20 cellular contexts compared by ENCODE assay signal in genomic region chr17:47994714-47995113, GRCh38. TPM values are rescaled to one million over a fixed set of nuclear protein-coding genes. Genes with fewer than 3 reads are reported as not detected.
DNase-seq lines count a peak whose midpoint lies in the region; ATAC-seq, FAIRE-seq and TF ChIP-seq lines count a peak whose summit lies in the region.
"Had no signal": no experiment of that assay in that cellular context is flagged by ENCODE, and none has a peak within 500 bp of the region (broad histone marks: within the 10 kb centered on the region; RNA-seq: fewer than 3 reads in every experiment).

No MANE protein-coding gene starts in this region.

- H3K4me1 ChIP-seq in H1 (replicated peaks in 1 of 4; ENCODE audit: control insufficient read depth in 3 of 4, insufficient read depth in 4 of 4, low read length in 3 of 4), result peaks cover 14 to 31% (median 23%) of the 10 kb centered on the region in 4 experiments

- H3K4me3 ChIP-seq in H1 (ENCODE audit: extremely low read depth in 1 of 4, insufficient read depth in 2 of 4, low read depth in 3 of 4, low read length in 4 of 4), result no peak overlapping the region
- H3K4me3 ChIP-seq: GM12878, MG63, SJSA1 had no signal

- H3K36me3 Mint-ChIP-seq in neural crest cell (ENCODE audit: low read depth), result peaks cover 1% of the 10 kb centered on the region
- no peaks in the 10 kb centered on the region for H3K36me3 Mint-ChIP-seq in activated T-cell treated with anti-CD3 and anti-CD28 coated beads, Interleukin-2, amount 50 U/mL, for 24 hours (ENCODE audit: low read depth)
- H3K36me3 Mint-ChIP-seq: CD4-positive, alpha-beta memory T cell had no signal

- POLR2A ChIA-PET in H1 (lab: Charles Lee; ENCODE audit: partially characterized antibody), result interaction anchor here (0.9 to 3.1 kb wide), 11 partner anchors 8 to 61 kb away, joined by 3 to 12 read pairs (median 5); partner anchors contain the start of gene CDK5RAP3

- 87% methylated on average over 4 of the region's 4 CpGs; no CpG with 5 or more reads in 1 of the 2 experiments for WGBS in H1 (ENCODE audit: extremely low coverage in 1 of 2, insufficient coverage in 1 of 2, insufficient read length in 1 of 2, insufficient replicate concordance in 2 of 2, low coverage in 1 of 2, low lambda C conversion rate in 2 of 2, missing lambda C conversion rate in 1 of 2), 2 experiments

- H3K36me3 ChIP-seq in H1 (ENCODE audit: control insufficient read depth in 2 of 4, insufficient read depth in 4 of 4, low read length in 3 of 4), result no peaks in the 10 kb centered on the region
- H3K36me3 ChIP-seq: MG63, SJSA1 had no signal

- H2BK12ac ChIP-seq in H1 (ENCODE audit: low read depth, low read length), result peak overlapping the region; percentile 85; the same call in 1 of the 2 replicates

- H2BK15ac ChIP-seq in H1 (ENCODE audit: low read length), result peak overlapping the region; percentile 83; the same call in 1 of the 2 replicates

- peak overlapping the region; percentile 81 for H3K18ac ChIP-seq in H1 (ENCODE audit: extremely low read depth, low read length)

- H3K27ac ChIP-seq in H1 (ENCODE audit: low read depth, low read length), result no peak overlapping the region
- H3K27ac ChIP-seq: SJSA1 had no signal

- H3K9me3 ChIP-seq in H1 (ENCODE audit: insufficient read depth in 2 of 2, low read depth in 1 of 2, low read length in 1 of 2), result no peaks in the 10 kb centered on the region
- H3K9me3 ChIP-seq: MG63, SJSA1 had no signal

- no peak overlapping the region for H3K23ac ChIP-seq in H1 (ENCODE audit: insufficient read length)

- H4K20me1 ChIP-seq in H1 (replicated peaks in 1 of 2; ENCODE audit: control insufficient read depth in 1 of 2, insufficient read depth in 2 of 2, low read length in 2 of 2), result no peaks in the 10 kb centered on the region

- no peak overlapping the region for H4K5ac ChIP-seq in H1 (ENCODE audit: insufficient read length, low read depth, low read length)

- peaks cover 7% of the 10 kb centered on the region for H3K27me3 Mint-ChIP-seq in neural crest cell (ENCODE audit: low read depth)
- H3K27me3 Mint-ChIP-seq in activated T-cell treated with anti-CD3 and anti-CD28 coated beads, Interleukin-2, amount 50 U/mL, for 24 hours, result peaks cover 3% of the 10 kb centered on the region

- DNase-seq in NCI-H82 (lab: John Stamatoyannopoulos, UW) (peak; percentile 52), NCI-H82 treated with DMSO at 0.1 percent for 48 hours (lab: John Stamatoyannopoulos, UW; ENCODE audit: unreplicated experiment) (no peak), H1 (ENCODE audit: low read depth in 1 of 2, low spot score in 2 of 2) (no peak), neural crest cell (ENCODE audit: low read depth, low spot score) (no peak), KG1 (lab: John Stamatoyannopoulos, UW) (no peak), NCI-H1436 treated with DMSO at 0.1 percent for 48 hours (lab: John Stamatoyannopoulos, UW) (no peak)
- DNase-seq in activated T-cell treated with anti-CD3 and anti-CD28 coated beads, Interleukin-2, amount 50 U/mL, for 24 hours, result no peak
- DNase-seq: CD4-positive, alpha-beta memory T cell; GDM1; Karpas-422; MG63; NCI-H1092; NCI-H1694; NCI-H526 treated with DMSO at 0.1 percent for 48 hours had no signal

- H3K27me3 ChIP-seq in H1 (replicated peaks in 1 of 4; ENCODE audit: control insufficient read depth in 3 of 4, extremely low read depth in 1 of 4, insufficient read depth in 3 of 4, low read length in 3 of 4), result no peaks in the 10 kb centered on the region
- H3K27me3 ChIP-seq: MG63 had no signal

- TF ChIP-seq RAD21 in H1 (IDR thresholded peaks at IDR 0.05 in 1 of 2, conservative IDR thresholded peaks at IDR 0.05 in 1 of 2; ENCODE audit: low read depth in 2 of 2, low read length in 2 of 2), result no peak

- no peak overlapping the region for H3K4ac ChIP-seq in H1 (replicated peaks; ENCODE audit: insufficient read length, low read depth, low read length)

- no peak for ATAC-seq in HG03135 (IDR thresholded peaks at IDR 0.05; ENCODE audit: unreplicated experiment)
- ATAC-seq: GM12878 had no signal

- H3K56ac ChIP-seq in H1 (replicated peaks; ENCODE audit: insufficient read length, low read depth, low read length), result no peak overlapping the region

- H3K14ac ChIP-seq in H1 (ENCODE audit: insufficient read length), result no peak overlapping the region

- H3K9me3 Mint-ChIP-seq in neural crest cell, result no peaks in the 10 kb centered on the region
- H3K9me3 Mint-ChIP-seq in activated T-cell treated with anti-CD3 and anti-CD28 coated beads, Interleukin-2, amount 50 U/mL, for 24 hours, result no peaks in the 10 kb centered on the region
- H3K9me3 Mint-ChIP-seq: CD4-positive, alpha-beta memory T cell had no signal

- H2BK20ac ChIP-seq in H1 (ENCODE audit: low read length), result peak overlapping the region; percentile 66; the same call in 1 of the 2 replicates

- no peak overlapping the region for H3K9ac ChIP-seq in H1 (replicated peaks in 1 of 4; ENCODE audit: extremely low read depth in 1 of 4, low read depth in 3 of 4, low read length in 3 of 4)

- H3K23me2 ChIP-seq in H1 (ENCODE audit: low read depth, low read length), result no peaks in the 10 kb centered on the region

- peak overlapping the region; percentile 52 for H2BK120ac ChIP-seq in H1 (replicated peaks; ENCODE audit: low read depth, low read length)

- TF ChIP-seq CTCF in H1 (IDR thresholded peaks at IDR 0.05; ENCODE audit: control extremely low read depth in 1 of 3, insufficient read depth in 1 of 3, low read depth in 1 of 3, low read length in 3 of 3) (no peak), neural crest cell (conservative IDR thresholded peaks at IDR 0.05) (no peak)

- peak overlapping the region; percentile 19; the same call in 1 of the 2 replicates for H2BK5ac ChIP-seq in H1 (ENCODE audit: low read depth, low read length)

- no peak overlapping the region for H2AFZ ChIP-seq in H1 (ENCODE audit: low read length)

- peak overlapping the region; percentile 54 for H4K91ac ChIP-seq in H1 (replicated peaks; ENCODE audit: insufficient read length, low read length)

- no peak for TF ChIP-seq POLR2A in H1 (IDR thresholded peaks at IDR 0.05; ENCODE audit: control extremely low read depth in 1 of 2, low read depth in 2 of 2, low read length in 2 of 2)

- H3K4me3 Mint-ChIP-seq in neural crest cell, result peak overlapping the region; percentile 91
- no peak overlapping the region for H3K4me3 Mint-ChIP-seq in activated T-cell treated with anti-CD3 and anti-CD28 coated beads, Interleukin-2, amount 50 U/mL, for 24 hours
- H3K4me3 Mint-ChIP-seq: CD4-positive, alpha-beta memory T cell had no signal

- CTCF ChIA-PET in H1 (lab: Charles Lee; ENCODE audit: partially characterized antibody), result interaction anchor here (0.6 to 16.0 kb wide), 9 partner anchors 8 to 275 kb away, joined by 3 to 288 read pairs (median 4); no protein-coding TSS in a partner anchor

- H3K4me1 Mint-ChIP-seq in neural crest cell, result peaks cover 84% of the 10 kb centered on the region
- H3K4me1 Mint-ChIP-seq in activated T-cell treated with anti-CD3 and anti-CD28 coated beads, Interleukin-2, amount 50 U/mL, for 24 hours (ENCODE audit: low read depth), result peaks cover 4% of the 10 kb centered on the region

- no peaks in the 10 kb centered on the region for H3K79me2 ChIP-seq in H1 (ENCODE audit: control insufficient read depth in 1 of 2, insufficient read depth in 2 of 2, low read length in 2 of 2)

- no peak for TF ChIP-seq EP300 in H1 (IDR thresholded peaks at IDR 0.05; ENCODE audit: borderline replicate concordance in 1 of 2, low read depth in 2 of 2, low read length in 2 of 2)

- H3K79me1 ChIP-seq in H1 (ENCODE audit: low read depth, low read length), result no peaks in the 10 kb centered on the region

- H3K4me2 ChIP-seq in H1 (ENCODE audit: insufficient read depth in 1 of 2, low read depth in 2 of 2, low read length in 2 of 2), result no peak overlapping the region

- H4K8ac ChIP-seq in H1 (ENCODE audit: extremely low read depth, insufficient read depth, low read length), result 0 out of 2 replicates have a peak overlapping the region, but pooled peaks have one; percentile 9

- peak overlapping the region; percentile 98 for H3K27ac Mint-ChIP-seq in neural crest cell (ENCODE audit: unreplicated experiment)
- no peak overlapping the region for H3K27ac Mint-ChIP-seq in activated T-cell treated with anti-CD3 and anti-CD28 coated beads, Interleukin-2, amount 50 U/mL, for 24 hours
- H3K27ac Mint-ChIP-seq: CD4-positive, alpha-beta memory T cell had no signal

- no peak overlapping the region; the same call in 1 of the 2 replicates for H2AK5ac ChIP-seq in H1 (ENCODE audit: low read depth, low read length)

- no peak for FAIRE-seq in H1 (lab: Jason Lieb, UNC)
- FAIRE-seq: D721Med, GM12878 had no signal

RNA-seq across cellular contexts. Expression of gene CDK5RAP3, which starts 23.8 kb away (rescaled TPM):
- total RNA-seq in H1 (2021; fragmentation: NEBNext Ultra II Directional; extraction: Animal tissue kit (Norgen Biotek cat#: 25700)), result 88.2 and 97.6 TPM in 2 replicates
- 93.2 and 119 TPM in 2 replicates for polyA plus RNA-seq in H1 (2011; rRNA removed)
- 159 TPM for polyA plus RNA-seq in H1 (2011; cell fraction: cytosol; rRNA removed)
- polyA plus RNA-seq in H1 (2011; cell fraction: nucleus; rRNA removed), result 845 TPM
- 134 to 181 TPM (median 168 TPM) in 4 replicates for polyA plus RNA-seq in H1 (2012, experiment 1 of 2)
- polyA plus RNA-seq in H1 (2012, experiment 2 of 2), result 47.9 TPM
- polyA plus RNA-seq in H1 (2013, experiment 1 of 2), result 99.7 TPM
- polyA plus RNA-seq in H1 (2013, experiment 2 of 2), result 95.7 TPM
- polyA minus RNA-seq in H1 (2011; rRNA and poly(A)+ RNA removed), result 131 and 169 TPM in 2 replicates
- 41.5 TPM for polyA minus RNA-seq in H1 (2011; cell fraction: cytosol; rRNA and poly(A)+ RNA removed)
- polyA minus RNA-seq in H1 (2011; cell fraction: nucleus; rRNA and poly(A)+ RNA removed), result 147 TPM
- 285 and 301 TPM in 2 replicates for total RNA-seq in neural crest cell

RNA-seq across cellular contexts. Expression of gene PRR15L, which starts 37.0 kb away (rescaled TPM):
- 0.26 and 0.34 TPM in 2 replicates for total RNA-seq in H1 (2021; fragmentation: NEBNext Ultra II Directional; extraction: Animal tissue kit (Norgen Biotek cat#: 25700))
- polyA plus RNA-seq in H1 (2011; rRNA removed), result 1.1 TPM in 2 replicates
- polyA plus RNA-seq in H1 (2011; cell fraction: cytosol; rRNA removed), result 1.1 TPM
- 0.87 TPM for polyA plus RNA-seq in H1 (2011; cell fraction: nucleus; rRNA removed)
- polyA plus RNA-seq in H1 (2012, experiment 1 of 2), result 0.54 to 0.76 TPM (median 0.64 TPM) in 4 replicates
- polyA plus RNA-seq in H1 (2012, experiment 2 of 2), result 0.70 TPM
- 0.20 TPM for polyA plus RNA-seq in H1 (2013, experiment 1 of 2)
- polyA plus RNA-seq in H1 (2013, experiment 2 of 2), result 0.20 TPM
- polyA minus RNA-seq in H1 (2011; rRNA and poly(A)+ RNA removed), result 0.51 and 0.98 TPM in 2 replicates
- polyA minus RNA-seq in H1 (2011; cell fraction: cytosol; rRNA and poly(A)+ RNA removed), result 0.95 TPM
- polyA minus RNA-seq in H1 (2011; cell fraction: nucleus; rRNA and poly(A)+ RNA removed), result 0.40 TPM
- total RNA-seq in neural crest cell, result not detected in 2 replicates
- total RNA-seq: A172; CD4-positive, alpha-beta memory T cell; GM12878; SJSA1 had no signal
- polyA plus RNA-seq: BJ had no signal

RNA-seq across cellular contexts. Expression of gene COPZ2, which starts 42.9 kb away (rescaled TPM):
- not detected in 2 replicates for total RNA-seq in H1 (2021; fragmentation: NEBNext Ultra II Directional; extraction: Animal tissue kit (Norgen Biotek cat#: 25700))
- polyA plus RNA-seq in H1 (2011; rRNA removed), result 0.24 and 0.25 TPM in 2 replicates
- polyA plus RNA-seq in H1 (2011; cell fraction: cytosol; rRNA removed), result 0.23 TPM
- 0.47 TPM for polyA plus RNA-seq in H1 (2011; cell fraction: nucleus; rRNA removed)
- 0.34 to 0.45 TPM in 2 of 4 replicates, not detected in the others for polyA plus RNA-seq in H1 (2012, experiment 1 of 2)
- polyA plus RNA-seq in H1 (2012, experiment 2 of 2), result not detected
- 0.41 TPM for polyA plus RNA-seq in H1 (2013, experiment 1 of 2)
- polyA plus RNA-seq in H1 (2013, experiment 2 of 2), result 0.70 TPM
- polyA minus RNA-seq in H1 (2011; rRNA and poly(A)+ RNA removed), result not detected in 2 replicates
- polyA minus RNA-seq in H1 (2011; cell fraction: cytosol; rRNA and poly(A)+ RNA removed), result not detected
- not detected for polyA minus RNA-seq in H1 (2011; cell fraction: nucleus; rRNA and poly(A)+ RNA removed)
- 4.0 and 4.1 TPM in 2 replicates for total RNA-seq in neural crest cell

RNA-seq across cellular contexts. Expression of gene PNPO, which starts 53.3 kb away (rescaled TPM):
- 7.0 and 8.8 TPM in 2 replicates for total RNA-seq in H1 (2021; fragmentation: NEBNext Ultra II Directional; extraction: Animal tissue kit (Norgen Biotek cat#: 25700))
- 7.5 and 8.1 TPM in 2 replicates for polyA plus RNA-seq in H1 (2011; rRNA removed)
- polyA plus RNA-seq in H1 (2011; cell fraction: cytosol; rRNA removed), result 7.3 TPM
- polyA plus RNA-seq in H1 (2011; cell fraction: nucleus; rRNA removed), result 4.6 TPM
- 3.2 to 5.9 TPM (median 5.0 TPM) in 4 replicates for polyA plus RNA-seq in H1 (2012, experiment 1 of 2)
- polyA plus RNA-seq in H1 (2012, experiment 2 of 2), result 4.7 TPM
- polyA plus RNA-seq in H1 (2013, experiment 1 of 2), result 5.1 TPM
- 5.1 TPM for polyA plus RNA-seq in H1 (2013, experiment 2 of 2)
- polyA minus RNA-seq in H1 (2011; rRNA and poly(A)+ RNA removed), result 10.6 and 10.7 TPM in 2 replicates
- 6.8 TPM for polyA minus RNA-seq in H1 (2011; cell fraction: cytosol; rRNA and poly(A)+ RNA removed)
- polyA minus RNA-seq in H1 (2011; cell fraction: nucleus; rRNA and poly(A)+ RNA removed), result 5.2 TPM
- total RNA-seq in neural crest cell, result 7.1 and 7.5 TPM in 2 replicates

RNA-seq across cellular contexts. Expression of gene NFE2L1, which starts 53.4 kb away (rescaled TPM):
- 140 and 148 TPM in 2 replicates for total RNA-seq in H1 (2021; fragmentation: NEBNext Ultra II Directional; extraction: Animal tissue kit (Norgen Biotek cat#: 25700))
- polyA plus RNA-seq in H1 (2011; rRNA removed), result 143 and 173 TPM in 2 replicates
- 181 TPM for polyA plus RNA-seq in H1 (2011; cell fraction: cytosol; rRNA removed)
- polyA plus RNA-seq in H1 (2011; cell fraction: nucleus; rRNA removed), result 178 TPM
- polyA plus RNA-seq in H1 (2012, experiment 1 of 2), result 161 to 195 TPM (median 173 TPM) in 4 replicates
- polyA plus RNA-seq in H1 (2012, experiment 2 of 2), result 101 TPM
- 146 TPM for polyA plus RNA-seq in H1 (2013, experiment 1 of 2)
- 156 TPM for polyA plus RNA-seq in H1 (2013, experiment 2 of 2)
- polyA minus RNA-seq in H1 (2011; rRNA and poly(A)+ RNA removed), result 193 and 224 TPM in 2 replicates
- polyA minus RNA-seq in H1 (2011; cell fraction: cytosol; rRNA and poly(A)+ RNA removed), result 160 TPM
- polyA minus RNA-seq in H1 (2011; cell fraction: nucleus; rRNA and poly(A)+ RNA removed), result 99.1 TPM
- 121 and 131 TPM in 2 replicates for total RNA-seq in neural crest cell
